30 cellular contexts compared by ENCODE assay signal in the genomic region with DNA sequence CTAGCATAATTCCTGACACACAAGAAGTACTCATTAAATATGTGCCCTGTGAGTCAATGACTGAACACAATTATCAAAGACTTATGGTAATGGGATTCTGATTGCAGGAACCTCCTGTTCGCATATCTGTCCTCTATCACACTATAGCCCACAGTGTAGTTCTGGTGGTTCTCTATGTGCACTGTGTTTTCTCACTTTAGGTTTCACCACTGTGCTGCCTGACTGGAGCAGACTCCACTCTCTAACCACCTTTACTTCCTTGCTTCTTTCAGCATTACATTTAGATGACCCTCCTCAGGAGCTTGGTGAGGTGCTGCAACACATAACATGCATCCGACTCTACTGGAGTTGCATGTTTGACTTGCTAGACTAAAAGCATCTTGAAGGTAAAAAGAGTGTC.
"Had no signal": no experiment of that assay in that cellular context is flagged by ENCODE, and none has a peak within 500 bp of the region (broad histone marks: within the 10 kb centered on the region; RNA-seq: fewer than 3 reads in every experiment).

No MANE protein-coding gene starts in this region.

- H3K4me1 Mint-ChIP-seq: naive thymus-derived CD4-positive, alpha-beta T cell; natural killer cell; stimulated activated effector memory CD8-positive, alpha-beta T cell treated with anti-CD3 and anti-CD28 coated beads, Interleukin-12 subunit alpha, Interleukin-12 subunit beta, amount 100 ng/mL, for 72 hours; stimulated activated naive B cell treated with anti-CD40 and anti-IgM and Interleukin-4, amounts not matched to agents 10 μg/mL and 1 μg/mL and 100 μg/mL, for 72 hours; stimulated activated naive CD8-positive, alpha-beta T cell treated with anti-CD3 and anti-CD28 coated beads, Interleukin-15, amount 100 ng/mL, for 72 hours had no signal

- H3K4me1 ChIP-seq: parathyroid adenoma, psoas muscle, right lobe of liver, sigmoid colon, testis, transverse colon, upper lobe of left lung, vagina had no signal

- H3K36me3 ChIP-seq: neutrophil, ovary, right lobe of liver, sigmoid colon, suprapubic skin, tibial artery, transverse colon, upper lobe of left lung, vagina had no signal

- ATAC-seq: naive thymus-derived CD4-positive, alpha-beta T cell; natural killer cell; psoas muscle; right cardiac atrium; right lobe of liver; stimulated activated effector memory CD8-positive, alpha-beta T cell treated with anti-CD3 and anti-CD28 coated beads, Interleukin-12 subunit alpha, Interleukin-12 subunit beta, amount 100 ng/mL, for 72 hours; stimulated activated naive B cell treated with anti-CD40 and anti-IgM and Interleukin-4, amounts not matched to agents 10 μg/mL and 1 μg/mL and 100 μg/mL, for 72 hours; stimulated activated naive CD8-positive, alpha-beta T cell treated with anti-CD3 and anti-CD28 coated beads, Interleukin-15, amount 100 ng/mL, for 72 hours; stimulated activated naive CD8-positive, alpha-beta T cell treated with anti-CD3 and anti-CD28 coated beads, Interleukin-15, Interleukin-2, amounts not matched to agents 100 U/mL and 50 U/mL, for 24 hours had no signal

- H3K4me3 ChIP-seq: ovary, psoas muscle, right lobe of liver, sigmoid colon, suprapubic skin, testis, tibial artery, transverse colon, upper lobe of left lung, vagina had no signal

- DNase-seq: naive thymus-derived CD4-positive, alpha-beta T cell; natural killer cell; nucleus accumbens; ovary; posterior cingulate gyrus; psoas muscle; right cardiac atrium; right lobe of liver; sigmoid colon; small intestine; stimulated activated CD4-positive, alpha-beta T cell treated with anti-CD3 and anti-CD28 coated beads, Interleukin-15, amount 100 ng/mL, for 24 hours; stimulated activated CD4-positive, alpha-beta T cell treated with anti-CD3 and anti-CD28 coated beads, Interleukin-2, amount 100 ng/mL, for 24 hours; stimulated activated CD4-positive, alpha-beta T cell treated with anti-CD3 and anti-CD28 coated beads, Interleukin-2, amount 100 ng/mL, for 48 hours; stimulated activated CD4-positive, alpha-beta T cell treated with anti-CD3 and anti-CD28 coated beads, Interleukin-4, amount 100 ng/mL, for 24 hours; stimulated activated naive B cell treated with anti-CD40 and anti-IgM and Interleukin-4, amounts not matched to agents 10 μg/mL and 1 μg/mL and 100 μg/mL, for 72 hours; stimulated activated naive CD8-positive, alpha-beta T cell treated with anti-CD3 and anti-CD28 coated beads, Interleukin-15, amount 100 ng/mL, for 72 hours; stimulated activated naive CD8-positive, alpha-beta T cell treated with anti-CD3 and anti-CD28 coated beads, Interleukin-15, Interleukin-2, amounts not matched to agents 100 U/mL and 50 U/mL, for 24 hours; substantia nigra; testis; tibial artery; transverse colon; upper lobe of left lung had no signal

- H3K79me2 ChIP-seq: parathyroid adenoma had no signal

- H3K36me3 Mint-ChIP-seq: naive thymus-derived CD4-positive, alpha-beta T cell; natural killer cell; stimulated activated effector memory CD8-positive, alpha-beta T cell treated with anti-CD3 and anti-CD28 coated beads, Interleukin-12 subunit alpha, Interleukin-12 subunit beta, amount 100 ng/mL, for 72 hours; stimulated activated naive B cell treated with anti-CD40 and anti-IgM and Interleukin-4, amounts not matched to agents 10 μg/mL and 1 μg/mL and 100 μg/mL, for 72 hours had no signal

- H3K9ac ChIP-seq: parathyroid adenoma had no signal

- H3K9me3 Mint-ChIP-seq: nephron; neural crest cell; stimulated activated naive CD8-positive, alpha-beta T cell treated with anti-CD3 and anti-CD28 coated beads, Interleukin-15, amount 100 ng/mL, for 72 hours had no signal

- H3K9me3 ChIP-seq: neutrophil, ovary, psoas muscle, right lobe of liver, sigmoid colon, suprapubic skin, testis, tibial artery, transverse colon, upper lobe of left lung, vagina had no signal

- H3K27me3 Mint-ChIP-seq: progenitor cell of endocrine pancreas; stimulated activated naive B cell treated with anti-CD40 and anti-IgM and Interleukin-4, amounts not matched to agents 10 μg/mL and 1 μg/mL and 100 μg/mL, for 72 hours; stimulated activated naive CD8-positive, alpha-beta T cell treated with anti-CD3 and anti-CD28 coated beads, Interleukin-15, amount 100 ng/mL, for 72 hours had no signal

- H3K27ac Mint-ChIP-seq: naive thymus-derived CD4-positive, alpha-beta T cell; natural killer cell; progenitor cell of endocrine pancreas; stimulated activated effector memory CD8-positive, alpha-beta T cell treated with anti-CD3 and anti-CD28 coated beads, Interleukin-12 subunit alpha, Interleukin-12 subunit beta, amount 100 ng/mL, for 72 hours; stimulated activated naive B cell treated with anti-CD40 and anti-IgM and Interleukin-4, amounts not matched to agents 10 μg/mL and 1 μg/mL and 100 μg/mL, for 72 hours; stimulated activated naive CD8-positive, alpha-beta T cell treated with anti-CD3 and anti-CD28 coated beads, Interleukin-15, amount 100 ng/mL, for 72 hours had no signal

- H3K4me3 Mint-ChIP-seq: naive thymus-derived CD4-positive, alpha-beta T cell; natural killer cell; nephron; neural crest cell; stimulated activated effector memory CD8-positive, alpha-beta T cell treated with anti-CD3 and anti-CD28 coated beads, Interleukin-12 subunit alpha, Interleukin-12 subunit beta, amount 100 ng/mL, for 72 hours; stimulated activated naive B cell treated with anti-CD40 and anti-IgM and Interleukin-4, amounts not matched to agents 10 μg/mL and 1 μg/mL and 100 μg/mL, for 72 hours; stimulated activated naive CD8-positive, alpha-beta T cell treated with anti-CD3 and anti-CD28 coated beads, Interleukin-15, amount 100 ng/mL, for 72 hours had no signal

- H3K27ac ChIP-seq: neutrophil, ovary, parathyroid adenoma, psoas muscle, right lobe of liver, sigmoid colon, suprapubic skin, testis, tibial artery, transverse colon, upper lobe of left lung, vagina had no signal

- H2AFZ ChIP-seq: parathyroid adenoma had no signal

- H3K27me3 ChIP-seq: neutrophil, ovary, right lobe of liver, sigmoid colon, suprapubic skin, testis, tibial artery, transverse colon, upper lobe of left lung, vagina had no signal
